In genomic region chr4:101328063-101328602, GRCh38 we compare ENCODE assay signal across 12 cellular contexts. TPM values are rescaled to one million over a fixed set of nuclear protein-coding genes. Genes with fewer than 3 reads are reported as not detected.
DNase-seq lines count a peak whose midpoint lies in the region; ATAC-seq and TF ChIP-seq lines count a peak whose summit lies in the region.
"Had no signal": no experiment of that assay in that cellular context is flagged by ENCODE, and none has a peak within 500 bp of the region (broad histone marks: within the 10 kb centered on the region; RNA-seq: fewer than 3 reads in every experiment).

No MANE protein-coding gene starts in this region.

- POLR2A ChIA-PET in CD4-positive, alpha-beta T cell (lab: Charles Lee), result interaction anchor here (0.6 to 4.2 kb wide), 7 partner anchors 10 to 1379 kb away, joined by 3 to 48 read pairs (median 3); partner anchors contain the start of gene PPP3CA

- H3K4me3 Mint-ChIP-seq in CD4-positive, alpha-beta T cell, result peak overlapping the region; percentile 23
- peak overlapping the region; percentile 45 for H3K4me3 Mint-ChIP-seq in activated T-helper 1 cell treated with anti-CD3 and anti-CD28 coated beads, Interleukin-12 subunit alpha, Interleukin-12 subunit beta, Interleukin-2, Interleukin-4 antibody, amounts not matched to agents 30 ng/mL and 10 ng/mL and 1 ng/mL, durations not matched to agents 14 hours and 24 hours and 36 hours
- H3K4me3 Mint-ChIP-seq: nephron had no signal

- peaks cover 69% of the 10 kb centered on the region for H3K4me1 Mint-ChIP-seq in CD4-positive, alpha-beta T cell (ENCODE audit: low read depth)
- H3K4me1 Mint-ChIP-seq in activated T-helper 1 cell treated with anti-CD3 and anti-CD28 coated beads, Interleukin-12 subunit alpha, Interleukin-12 subunit beta, Interleukin-2, Interleukin-4 antibody, amounts not matched to agents 30 ng/mL and 10 ng/mL and 1 ng/mL, durations not matched to agents 14 hours and 24 hours and 36 hours (ENCODE audit: low read depth), result peaks cover 31% of the 10 kb centered on the region

- ATAC-seq in CD4-positive, alpha-beta T cell (ENCODE audit: poor library complexity), result peak; percentile 87
- peak; percentile 75 for ATAC-seq in GM19324 (IDR thresholded peaks at IDR 0.05; ENCODE audit: low FRiP score, unreplicated experiment)
- ATAC-seq in HG03039 (IDR thresholded peaks at IDR 0.05; ENCODE audit: unreplicated experiment), result peak; percentile 90

- TF ChIP-seq CTCF in CD4-positive, alpha-beta T cell (IDR thresholded peaks at IDR 0.05), result no peak

- H3K27ac Mint-ChIP-seq in CD4-positive, alpha-beta T cell, result peak overlapping the region; percentile 76
- H3K27ac Mint-ChIP-seq in activated T-helper 1 cell treated with anti-CD3 and anti-CD28 coated beads, Interleukin-12 subunit alpha, Interleukin-12 subunit beta, Interleukin-2, Interleukin-4 antibody, amounts not matched to agents 30 ng/mL and 10 ng/mL and 1 ng/mL, durations not matched to agents 14 hours and 24 hours and 36 hours, result peak overlapping the region; percentile 81
- H3K27ac Mint-ChIP-seq: nephron had no signal

- no peaks in the 10 kb centered on the region for H3K9me3 Mint-ChIP-seq in CD4-positive, alpha-beta T cell
- no peaks in the 10 kb centered on the region for H3K9me3 Mint-ChIP-seq in activated T-helper 1 cell treated with anti-CD3 and anti-CD28 coated beads, Interleukin-12 subunit alpha, Interleukin-12 subunit beta, Interleukin-2, Interleukin-4 antibody, amounts not matched to agents 30 ng/mL and 10 ng/mL and 1 ng/mL, durations not matched to agents 14 hours and 24 hours and 36 hours
- H3K9me3 Mint-ChIP-seq: nephron had no signal

- peaks cover 10% of the 10 kb centered on the region for H3K27me3 Mint-ChIP-seq in CD4-positive, alpha-beta T cell
- H3K27me3 Mint-ChIP-seq in activated T-helper 1 cell treated with anti-CD3 and anti-CD28 coated beads, Interleukin-12 subunit alpha, Interleukin-12 subunit beta, Interleukin-2, Interleukin-4 antibody, amounts not matched to agents 30 ng/mL and 10 ng/mL and 1 ng/mL, durations not matched to agents 14 hours and 24 hours and 36 hours (ENCODE audit: insufficient read depth), result peaks cover 24% of the 10 kb centered on the region

- CTCF ChIA-PET in CD4-positive, alpha-beta T cell (lab: Charles Lee), result interaction anchor here (0.9 to 1.2 kb wide), 4 partner anchors 15 to 1234 kb away, joined by 3 read pairs; no protein-coding TSS in a partner anchor

- H3K36me3 Mint-ChIP-seq in CD4-positive, alpha-beta T cell (ENCODE audit: low read depth), result no peaks in the 10 kb centered on the region
- H3K36me3 Mint-ChIP-seq in activated T-helper 1 cell treated with anti-CD3 and anti-CD28 coated beads, Interleukin-12 subunit alpha, Interleukin-12 subunit beta, Interleukin-2, Interleukin-4 antibody, amounts not matched to agents 30 ng/mL and 10 ng/mL and 1 ng/mL, durations not matched to agents 14 hours and 24 hours and 36 hours (ENCODE audit: low read depth), result peaks cover 4% of the 10 kb centered on the region

- no peaks in the 10 kb centered on the region for H3K9me3 ChIP-seq in CD4-positive, alpha-beta T cell (ENCODE audit: control insufficient read depth, low read length)

- DNase-seq in CD4-positive, alpha-beta T cell, result no peak
- DNase-seq in activated T-helper 1 cell treated with anti-CD3 and anti-CD28 coated beads, Interleukin-12 subunit alpha, Interleukin-12 subunit beta, Interleukin-2, Interleukin-4 antibody, amounts not matched to agents 30 ng/mL and 10 ng/mL and 1 ng/mL, durations not matched to agents 14 hours and 24 hours and 36 hours (ENCODE audit: low spot score), result peak; percentile 21
- DNase-seq in stimulated activated CD4-positive, alpha-beta T cell treated with anti-CD3 and anti-CD28 coated beads, Interleukin-2, amount 100 ng/mL, for 48 hours, result no peak
- DNase-seq in HuH-7 (ENCODE audit: low spot score), result no peak
- DNase-seq in NCI-H1092 treated with DMSO at 0.1 percent for 48 hours (lab: John Stamatoyannopoulos, UW), result no peak
- no peak for DNase-seq in stimulated activated CD4-positive, alpha-beta T cell treated with anti-CD3 and anti-CD28 coated beads, Interleukin-15, amount 100 ng/mL, for 24 hours
- DNase-seq: DMS79, WERI-Rb-1 had no signal

- no peak overlapping the region for H3K27ac ChIP-seq in CD4-positive, alpha-beta T cell (ENCODE audit: low read depth, low read length)
- H3K27ac ChIP-seq: epithelial cell of prostate, WERI-Rb-1 had no signal

- intact Hi-C loops in CD4-positive, alpha-beta T cell (cut with DNase I, micrococcal nuclease), result loop anchor here in 1 of 2 experiments (1.0 to 5.0 kb wide), 2 partner anchors 19 to 46 kb away; partner anchors contain the start of gene PPP3CA
- intact Hi-C loops in activated T-helper 1 cell treated with anti-CD3 and anti-CD28 coated beads, Interleukin-12 subunit alpha, Interleukin-12 subunit beta, Interleukin-2, Interleukin-4 antibody, amounts not matched to agents 30 ng/mL and 10 ng/mL and 1 ng/mL, durations not matched to agents 14 hours and 24 hours and 36 hours (cut with micrococcal nuclease), result loop anchor here (1.0 to 5.0 kb wide), 13 partner anchors 19 to 1381 kb away; partner anchors contain the start of genes DNAJB14, PPP3CA and SLC39A8

- no peaks in the 10 kb centered on the region for H3K27me3 ChIP-seq in CD4-positive, alpha-beta T cell (ENCODE audit: control insufficient read depth, insufficient read depth, low read length)

RNA-seq across cellular contexts. Expression of gene PPP3CA, which starts 19.2 kb away (rescaled TPM):
- 10 to 100 TPM; 12.9 to 13.8 TPM for total RNA-seq in CD4-positive, alpha-beta T cell
- 10.0 and 11.3 TPM in 2 replicates for total RNA-seq in activated T-helper 1 cell treated with anti-CD3 and anti-CD28 coated beads, Interleukin-12 subunit alpha, Interleukin-12 subunit beta, Interleukin-2, Interleukin-4 antibody, amounts not matched to agents 30 ng/mL and 10 ng/mL and 1 ng/mL, durations not matched to agents 14 hours and 24 hours and 36 hours
